In genomic region chr19:52336976-52337375, GRCh38 we compare ENCODE assay signal across 8 cellular contexts. TPM values are rescaled to one million over a fixed set of nuclear protein-coding genes. Genes with fewer than 3 reads are reported as not detected.
DNase-seq lines count a peak whose midpoint lies in the region; ATAC-seq and TF ChIP-seq lines count a peak whose summit lies in the region.

No MANE protein-coding gene starts in this region.

- H3K4me3 Mint-ChIP-seq in chondrocyte (ENCODE audit: unreplicated experiment) = peak overlapping the region; percentile 91
- H3K4me3 Mint-ChIP-seq in mesothelial cell of epicardium = peak overlapping the region; percentile 94

- DNase-seq in A673 (ENCODE audit: low spot score) (peak; percentile 14), chondrocyte (ENCODE audit: low spot score) (no peak), mesothelial cell of epicardium (ENCODE audit: low spot score in 2 of 2, unreplicated experiment in 2 of 2) (no peak), NCI-H128 (lab: John Stamatoyannopoulos, UW; ENCODE audit: unreplicated experiment) (no peak)
- DNase-seq in activated CD4-positive, CD25-positive, alpha-beta regulatory T cell treated with anti-CD3 and anti-CD28 coated beads, Interleukin-2, amount 50 U/mL, for 72 hours = no peak

- peak overlapping the region; percentile 90 for H3K9ac ChIP-seq in HUES48 (ENCODE audit: low read depth, low read length)

- intact Hi-C loops in A673 (cut with micrococcal nuclease; ENCODE audit: unreplicated experiment) = no loop called here

- CTCF ChIA-PET in A673 (lab: Charles Lee) = no interaction called here

- no peak for ATAC-seq in HG03108 (IDR thresholded peaks at IDR 0.05; ENCODE audit: unreplicated experiment)
- ATAC-seq in GM19328 (IDR thresholded peaks at IDR 0.05; ENCODE audit: unreplicated experiment) = no peak

- peak overlapping the region; percentile 82 for H3K4me3 ChIP-seq in A673 (ENCODE audit: low read depth, low read length, poor library complexity, severe bottlenecking)
- H3K4me3 ChIP-seq in HUES48 (ENCODE audit: low read depth, low read length) = peak overlapping the region; percentile 92

- H3K36me3 Mint-ChIP-seq in chondrocyte (ENCODE audit: low read depth) (peaks cover 17% of the 10 kb centered on the region), mesothelial cell of epicardium (peaks cover 20% of the 10 kb centered on the region)

- POLR2A ChIA-PET in A673 (lab: Charles Lee; ENCODE audit: low non-redundant PET) = no interaction called here

- no peak for TF ChIP-seq CTCF in A673 (conservative IDR thresholded peaks at IDR 0.05; ENCODE audit: low read depth, low read length)
- no peak for TF ChIP-seq CTCF in chondrocyte (IDR thresholded peaks at IDR 0.05)
- TF ChIP-seq CTCF in mesothelial cell of epicardium (IDR thresholded peaks at IDR 0.05; ENCODE audit: unreplicated experiment) = no peak

- no peak overlapping the region for H3K27ac ChIP-seq in A673 (ENCODE audit: low read depth, low read length, poor library complexity, severe bottlenecking)
- no peak overlapping the region for H3K27ac ChIP-seq in HUES48 (ENCODE audit: low read depth, low read length)

- no peaks in the 10 kb centered on the region for H3K4me1 ChIP-seq in A673 (ENCODE audit: insufficient read depth, low read length, poor library complexity, severe bottlenecking)
- no peaks in the 10 kb centered on the region for H3K4me1 ChIP-seq in HUES48 (ENCODE audit: control insufficient read depth, insufficient read depth, low read length)

- peaks cover 18% of the 10 kb centered on the region for H3K9me3 Mint-ChIP-seq in chondrocyte (ENCODE audit: low read depth)
- H3K9me3 Mint-ChIP-seq in mesothelial cell of epicardium = peaks cover 17% of the 10 kb centered on the region

- no peaks in the 10 kb centered on the region for H3K27me3 Mint-ChIP-seq in chondrocyte (ENCODE audit: low read depth)
- H3K27me3 Mint-ChIP-seq in mesothelial cell of epicardium (ENCODE audit: low read depth) = no peaks in the 10 kb centered on the region

- H3K27ac Mint-ChIP-seq in chondrocyte (ENCODE audit: unreplicated experiment) (peak overlapping the region; percentile 89), mesothelial cell of epicardium (peak overlapping the region; percentile 98)

- BruUV-seq in A673 (replicated peaks; lab: Mats Ljungman, UMichigan) = no TSS peak

- H3K27me3 ChIP-seq in A673 (replicated peaks; ENCODE audit: insufficient read depth, low read depth, low read length, poor library complexity) (no peaks in the 10 kb centered on the region), HUES48 (ENCODE audit: control insufficient read depth, insufficient read depth, low read length) (no peaks in the 10 kb centered on the region)

- H3K36me3 ChIP-seq in A673 (ENCODE audit: insufficient read depth, low read length, poor library complexity, severe bottlenecking) = no peaks in the 10 kb centered on the region
- peaks cover 4% of the 10 kb centered on the region for H3K36me3 ChIP-seq in HUES48 (ENCODE audit: control insufficient read depth, insufficient read depth, low read length)

- H3K4me1 Mint-ChIP-seq in chondrocyte (ENCODE audit: low read depth) = peaks cover 13% of the 10 kb centered on the region
- peaks cover 12% of the 10 kb centered on the region for H3K4me1 Mint-ChIP-seq in mesothelial cell of epicardium

- H3K9me3 ChIP-seq in A673 (ENCODE audit: low read depth, low read length, poor library complexity, severe bottlenecking) (peaks cover 14% of the 10 kb centered on the region), HUES48 (ENCODE audit: control insufficient read depth, insufficient read depth, low read length) (peaks cover 24% of the 10 kb centered on the region)

RNA-seq across cellular contexts. Expression of gene ZNF610, which starts 0.9 kb away (rescaled TPM):
- total RNA-seq in A673 (2021) (2.3 and 3.4 TPM in 2 replicates), chondrocyte (3.5 to 6.2 TPM (median 4.5 TPM) in 3 replicates), mesothelial cell of epicardium (14.2 to 16.0 TPM (median 14.2 TPM) in 3 replicates)

RNA-seq across cellular contexts. Expression of gene ZNF880, which starts 32.7 kb away (rescaled TPM):
- total RNA-seq in A673 (2021) = 3.7 and 3.9 TPM in 2 replicates
- 3.2 to 5.1 TPM (median 4.8 TPM) in 3 replicates for total RNA-seq in chondrocyte
- total RNA-seq in mesothelial cell of epicardium = 17.4 to 18.7 TPM (median 18.7 TPM) in 3 replicates

RNA-seq across cellular contexts. Expression of gene ZNF480, which starts 40.0 kb away (rescaled TPM):
- 19.4 and 20.7 TPM in 2 replicates for total RNA-seq in A673 (2021)
- 10.0 to 12.1 TPM (median 11.6 TPM) in 3 replicates for total RNA-seq in chondrocyte
- total RNA-seq in mesothelial cell of epicardium = 16.3 to 18.0 TPM (median 18.0 TPM) in 3 replicates
